9 cellular contexts compared by ENCODE assay signal in the genomic region with DNA sequence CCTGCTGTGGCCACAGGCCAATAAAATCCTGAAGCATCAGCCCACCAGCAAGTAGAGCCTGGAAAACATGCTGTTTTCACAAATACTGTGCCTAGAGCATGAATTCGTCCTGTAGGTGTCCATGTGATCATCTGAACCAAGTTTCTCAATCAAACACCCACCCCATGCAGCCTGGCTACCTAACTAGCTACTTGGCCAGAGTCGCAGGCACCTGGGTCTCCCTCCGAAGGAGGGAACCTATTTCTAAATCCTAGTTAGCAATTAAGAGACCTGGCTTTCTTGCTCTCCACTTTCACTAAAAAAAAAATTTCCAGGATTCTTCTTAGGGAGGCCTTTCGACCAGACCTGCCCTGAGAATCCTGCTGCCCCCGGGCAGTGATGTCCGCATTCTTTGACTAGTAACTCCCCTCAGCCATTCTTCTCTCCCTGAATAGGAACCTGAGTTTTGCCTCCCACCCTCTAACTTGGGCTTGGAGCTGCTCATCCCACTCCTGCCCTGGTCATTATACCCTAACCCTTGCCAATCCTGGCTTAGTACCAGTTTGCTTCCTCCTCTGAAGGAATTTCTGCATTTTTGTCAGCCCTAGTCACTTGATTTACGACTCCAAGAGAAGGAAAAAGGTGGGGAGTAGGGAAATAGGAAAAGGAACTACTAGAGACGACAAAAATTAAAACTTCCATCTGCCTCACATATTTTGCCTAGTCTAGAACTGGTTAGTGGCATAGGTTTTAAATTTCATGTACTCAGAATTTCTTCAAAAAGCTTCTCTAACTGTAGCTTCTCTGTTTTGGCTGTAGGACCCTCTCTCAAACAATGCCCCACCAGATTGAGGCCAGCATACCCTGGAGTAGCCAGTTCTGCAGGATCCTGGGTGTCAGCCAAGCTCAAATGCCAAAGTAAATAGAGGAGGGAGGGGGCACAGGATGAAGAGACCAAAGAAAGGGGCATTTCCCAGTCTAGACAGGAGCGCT. TPM values are rescaled to one million over a fixed set of nuclear protein-coding genes. Genes with fewer than 3 reads are reported as not detected.
DNase-seq lines count a peak whose midpoint lies in the region; ATAC-seq and TF ChIP-seq lines count a peak whose summit lies in the region.
"Had no signal": no experiment of that assay in that cellular context is flagged by ENCODE, and none has a peak within 500 bp of the region (broad histone marks: within the 10 kb centered on the region; RNA-seq: fewer than 3 reads in every experiment).

No MANE protein-coding gene starts in this region.

- H3K4me1 ChIP-seq in body of pancreas: peaks cover 23% of the 10 kb centered on the region
- peaks cover 16% of the 10 kb centered on the region for H3K4me1 ChIP-seq in psoas muscle

- 43 to 48% methylated on average over 9 of the region's 9 CpGs for WGBS in body of pancreas, 2 donors
- 60 to 70% (median 63%) methylated on average over 9 of the region's 9 CpGs for WGBS in psoas muscle, 3 donors

- intact Hi-C loops in body of pancreas (cut with DNase I): no loop called here
- intact Hi-C loops in psoas muscle (cut with DNase I): no loop called here

- TF ChIP-seq POLR2A in body of pancreas (IDR thresholded peaks at IDR 0.05): no peak

- no peak for TF ChIP-seq CTCF in body of pancreas (IDR thresholded peaks at IDR 0.05)
- TF ChIP-seq CTCF in psoas muscle (IDR thresholded peaks at IDR 0.05): no peak

- H3K36me3 ChIP-seq in body of pancreas (replicated peaks in 1 of 2; ENCODE audit: insufficient read depth in 1 of 2, low read depth in 2 of 2) (no peaks in the 10 kb centered on the region), psoas muscle (ENCODE audit: insufficient read depth in 1 of 2, low read depth in 1 of 2) (no peaks in the 10 kb centered on the region)

- peak overlapping the region in 3 of 4 donors; percentile 53 to 62 (median 61) for H3K27ac ChIP-seq in body of pancreas
- H3K27ac ChIP-seq in psoas muscle: no peak overlapping the region

- ATAC-seq in body of pancreas (peak; percentile 61), GM18517 (IDR thresholded peaks at IDR 0.05; ENCODE audit: unreplicated experiment) (no peak), psoas muscle (no peak), HG03439 (IDR thresholded peaks at IDR 0.05; ENCODE audit: unreplicated experiment) (no peak), HG02610 (IDR thresholded peaks at IDR 0.05; ENCODE audit: unreplicated experiment) (no peak)

- H3K27me3 ChIP-seq in body of pancreas (no peaks in the 10 kb centered on the region), psoas muscle (ENCODE audit: insufficient read depth in 3 of 3, low read length in 2 of 3) (no peaks in the 10 kb centered on the region)

- H3K4me3 ChIP-seq in body of pancreas (no peak overlapping the region), psoas muscle (no peak overlapping the region)

- peak; percentile 88 for TF ChIP-seq EP300 in Ishikawa (IDR thresholded peaks at IDR 0.05; ENCODE audit: borderline replicate concordance)

- TF ChIP-seq RAD21 in Ishikawa (IDR thresholded peaks at IDR 0.05; ENCODE audit: low read depth): peak; percentile 15; the same call in 1 of the 2 replicates

- DNase-seq in AG20443 (ENCODE audit: low spot score): peak; percentile 20
- peak; percentile 25 to 59 (median 51) for DNase-seq in body of pancreas
- DNase-seq in midbrain (lab: John Stamatoyannopoulos, UW): peak; percentile 41
- DNase-seq in psoas muscle: no peak
- DNase-seq: SW 1271 had no signal

- H3K9me3 ChIP-seq in body of pancreas (no peaks in the 10 kb centered on the region), psoas muscle (no peaks in the 10 kb centered on the region)

TF ChIP-seq in Ishikawa, 13 proteins besides CTCF, POLR2A, EP300 and RAD21:
- peak; percentile 100 for TF ChIP-seq NFIC (IDR thresholded peaks at IDR 0.05)
- no peak for TF ChIP-seq CREB1 (IDR thresholded peaks at IDR 0.05; ENCODE audit: low read depth)
- peak; percentile 89 for TF ChIP-seq TEAD4 (IDR thresholded peaks at IDR 0.05)
- TF ChIP-seq, protein P1, sequence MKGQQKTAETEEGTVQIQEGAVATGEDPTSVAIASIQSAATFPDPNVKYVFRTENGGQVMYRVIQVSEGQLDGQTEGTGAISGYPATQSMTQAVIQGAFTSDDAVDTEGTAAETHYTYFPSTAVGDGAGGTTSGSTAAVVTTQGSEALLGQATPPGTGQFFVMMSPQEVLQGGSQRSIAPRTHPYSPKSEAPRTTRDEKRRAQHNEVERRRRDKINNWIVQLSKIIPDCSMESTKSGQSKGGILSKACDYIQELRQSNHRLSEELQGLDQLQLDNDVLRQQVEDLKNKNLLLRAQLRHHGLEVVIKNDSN (IDR thresholded peaks at IDR 0.05): peak; percentile 31
- TF ChIP-seq CEBPB (IDR thresholded peaks at IDR 0.05): peak; percentile 41
- peak; percentile 97 for TF ChIP-seq ZBTB7A (IDR thresholded peaks at IDR 0.05; ENCODE audit: low read depth)
- peak; percentile 92 for TF ChIP-seq FOXM1 (IDR thresholded peaks at IDR 0.05; ENCODE audit: borderline replicate concordance, low read depth)
- TF ChIP-seq, protein P2, sequence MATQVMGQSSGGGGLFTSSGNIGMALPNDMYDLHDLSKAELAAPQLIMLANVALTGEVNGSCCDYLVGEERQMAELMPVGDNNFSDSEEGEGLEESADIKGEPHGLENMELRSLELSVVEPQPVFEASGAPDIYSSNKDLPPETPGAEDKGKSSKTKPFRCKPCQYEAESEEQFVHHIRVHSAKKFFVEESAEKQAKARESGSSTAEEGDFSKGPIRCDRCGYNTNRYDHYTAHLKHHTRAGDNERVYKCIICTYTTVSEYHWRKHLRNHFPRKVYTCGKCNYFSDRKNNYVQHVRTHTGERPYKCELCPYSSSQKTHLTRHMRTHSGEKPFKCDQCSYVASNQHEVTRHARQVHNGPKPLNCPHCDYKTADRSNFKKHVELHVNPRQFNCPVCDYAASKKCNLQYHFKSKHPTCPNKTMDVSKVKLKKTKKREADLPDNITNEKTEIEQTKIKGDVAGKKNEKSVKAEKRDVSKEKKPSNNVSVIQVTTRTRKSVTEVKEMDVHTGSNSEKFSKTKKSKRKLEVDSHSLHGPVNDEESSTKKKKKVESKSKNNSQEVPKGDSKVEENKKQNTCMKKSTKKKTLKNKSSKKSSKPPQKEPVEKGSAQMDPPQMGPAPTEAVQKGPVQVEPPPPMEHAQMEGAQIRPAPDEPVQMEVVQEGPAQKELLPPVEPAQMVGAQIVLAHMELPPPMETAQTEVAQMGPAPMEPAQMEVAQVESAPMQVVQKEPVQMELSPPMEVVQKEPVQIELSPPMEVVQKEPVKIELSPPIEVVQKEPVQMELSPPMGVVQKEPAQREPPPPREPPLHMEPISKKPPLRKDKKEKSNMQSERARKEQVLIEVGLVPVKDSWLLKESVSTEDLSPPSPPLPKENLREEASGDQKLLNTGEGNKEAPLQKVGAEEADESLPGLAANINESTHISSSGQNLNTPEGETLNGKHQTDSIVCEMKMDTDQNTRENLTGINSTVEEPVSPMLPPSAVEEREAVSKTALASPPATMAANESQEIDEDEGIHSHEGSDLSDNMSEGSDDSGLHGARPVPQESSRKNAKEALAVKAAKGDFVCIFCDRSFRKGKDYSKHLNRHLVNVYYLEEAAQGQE (IDR thresholded peaks at IDR 0.05; ENCODE audit: low read depth): peak; percentile 44; the same call in 1 of the 2 replicates
- TF ChIP-seq TCF12 (IDR thresholded peaks at IDR 0.05; ENCODE audit: low read depth): peak; percentile 95
- TF ChIP-seq YY1 (IDR thresholded peaks at IDR 0.05; ENCODE audit: low read depth): peak; percentile 15; the same call in 1 of the 2 replicates
- TF ChIP-seq, protein P3, sequence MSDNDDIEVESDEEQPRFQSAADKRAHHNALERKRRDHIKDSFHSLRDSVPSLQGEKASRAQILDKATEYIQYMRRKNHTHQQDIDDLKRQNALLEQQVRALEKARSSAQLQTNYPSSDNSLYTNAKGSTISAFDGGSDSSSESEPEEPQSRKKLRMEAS (IDR thresholded peaks at IDR 0.05): no peak; the same call in none of the 2 replicates
- TF ChIP-seq TAF1 (IDR thresholded peaks at IDR 0.05; ENCODE audit: low read depth): peak; percentile 37
- TF ChIP-seq EGR1 (IDR thresholded peaks at IDR 0.05): no peak

RNA-seq across cellular contexts. Expression of a gene that starts 25.4 kb away (rescaled TPM):
- 10 to 100 TPM; 28.5 to 40.2 TPM for total RNA-seq in body of pancreas
- total RNA-seq in psoas muscle: 10 to 100 TPM; 39.6 to 62.8 (median 53.3) TPM
- polyA plus RNA-seq in psoas muscle: 10 to 100 TPM; 40.6 to 75.7 (median 66.7) TPM

Comparison
In these comparisons a context has a peak if more than half of its experiments do, and no peak if none do; other contexts are left out.
1. DNase-seq: peak in AG20443 (single experiment), body of pancreas (4 of 4) and midbrain (single experiment); none in psoas muscle (0 of 2).